In genomic region chr18:63297678-63298392, GRCh38 we compare ENCODE assay signal across 16 cellular contexts. TPM values are rescaled to one million over a fixed set of nuclear protein-coding genes. Genes with fewer than 3 reads are reported as not detected.
DNase-seq lines count a peak whose midpoint lies in the region; ATAC-seq and TF ChIP-seq lines count a peak whose summit lies in the region.
"Had no signal": no experiment of that assay in that cellular context is flagged by ENCODE, and none has a peak within 500 bp of the region (broad histone marks: within the 10 kb centered on the region; RNA-seq: fewer than 3 reads in every experiment).

No MANE protein-coding gene starts in this region.

- H3K9me3 ChIP-seq in gastroesophageal sphincter, result no peaks in the 10 kb centered on the region
- H3K9me3 ChIP-seq in BE2C, result no peaks in the 10 kb centered on the region

- peak overlapping the region in 1 of 2 donors; percentile 4 for H3K4me3 ChIP-seq in gastroesophageal sphincter
- no peak overlapping the region for H3K4me3 ChIP-seq in BE2C (ENCODE audit: low read depth, low read length)

- WGBS in gastroesophageal sphincter (ENCODE audit: low coverage in 1 of 2), 2 donors, result 33 to 51% methylated on average over 7 to 11 of the region's 16 CpGs

- no peak for TF ChIP-seq POLR2A in gastroesophageal sphincter (IDR thresholded peaks at IDR 0.05)

- H3K4me1 ChIP-seq in gastroesophageal sphincter (peaks cover 11 to 69% (median 19%) of the 10 kb centered on the region in 3 donors), BE2C (no peaks in the 10 kb centered on the region)

- DNase-seq in DMS 273 (lab: John Stamatoyannopoulos, UW; ENCODE audit: unreplicated experiment) (peak; percentile 49), DMS 273 treated with DMSO at 0.1 percent for 48 hours (lab: John Stamatoyannopoulos, UW) (no peak), NCI-H526 (lab: John Stamatoyannopoulos, UW) (peak; percentile 91 to 94), renal cortical epithelial cell (ENCODE audit: low read depth) (peak; percentile 81), BE2C (no peak), NCI-H2171 (lab: John Stamatoyannopoulos, UW) (no peak)
- DNase-seq: brain microvascular endothelial cell; endodermal cell; NCI-H2107; Right ventricle myocardium superior; stimulated activated CD4-positive, alpha-beta T cell treated with anti-CD3 and anti-CD28 coated beads, Interleukin-4, amount 100 ng/mL, for 4 hours; stimulated activated naive CD8-positive, alpha-beta T cell treated with anti-CD3 and anti-CD28 coated beads, Interleukin-15, amount 100 ng/mL, for 72 hours had no signal

- peak overlapping the region; percentile 41 to 76 (median 62) for H3K27ac ChIP-seq in gastroesophageal sphincter
- H3K27ac ChIP-seq: 22Rv1, brain microvascular endothelial cell had no signal

- H3K36me3 ChIP-seq in gastroesophageal sphincter (no peaks in the 10 kb centered on the region), BE2C (peaks cover 5% of the 10 kb centered on the region; the same call in 1 of the 2 replicates)
- H3K36me3 ChIP-seq: brain microvascular endothelial cell had no signal

- ATAC-seq in gastroesophageal sphincter (peak; percentile 49), HG03439 (IDR thresholded peaks at IDR 0.05; ENCODE audit: unreplicated experiment) (no peak)
- ATAC-seq: HCT116; stimulated activated naive CD8-positive, alpha-beta T cell treated with anti-CD3 and anti-CD28 coated beads, Interleukin-15, amount 100 ng/mL, for 72 hours had no signal

- H3K27me3 ChIP-seq in gastroesophageal sphincter (no peaks in the 10 kb centered on the region), BE2C (no peaks in the 10 kb centered on the region)
- H3K27me3 ChIP-seq: brain microvascular endothelial cell had no signal

- no peak for TF ChIP-seq EP300 in gastroesophageal sphincter (IDR thresholded peaks at IDR 0.05)

- TF ChIP-seq CTCF in gastroesophageal sphincter (IDR thresholded peaks at IDR 0.05) (no peak), BE2C (IDR thresholded peaks at IDR 0.05; ENCODE audit: low read depth, low read length) (no peak)

RNA-seq across cellular contexts. Expression of gene BCL2, which starts 21.7 kb away (rescaled TPM):
- total RNA-seq in gastroesophageal sphincter (10 to 100 TPM; 31.2 to 41.7 (median 32.7) TPM), renal cortical epithelial cell (6.3 and 30.2 TPM in 2 replicates)
- polyA plus RNA-seq in BE2C (2012; ENCODE audit: insufficient read depth, insufficient read length, low read depth), result 15.4 TPM

Comparison
In these comparisons a context has a peak if more than half of its experiments do, and no peak if none do; other contexts are left out.
1. DNase-seq: peak in DMS 273 (single experiment), NCI-H526 (2 of 2) and renal cortical epithelial cell (single experiment); none in DMS 273 treated with DMSO at 0.1 percent for 48 hours (single experiment), BE2C (single experiment) and NCI-H2171 (single experiment).